In genomic region chr11:2426826-2427521, GRCh38 we compare ENCODE assay signal across 18 cellular contexts. TPM values are rescaled to one million over a fixed set of nuclear protein-coding genes. Genes with fewer than 3 reads are reported as not detected.
DNase-seq lines count a peak whose midpoint lies in the region; ATAC-seq and TF ChIP-seq lines count a peak whose summit lies in the region.
"Had no signal": no experiment of that assay in that cellular context is flagged by ENCODE, and none has a peak within 500 bp of the region (broad histone marks: within the 10 kb centered on the region; RNA-seq: fewer than 3 reads in every experiment).

No MANE protein-coding gene starts in this region.

- DNase-seq in NCI-H2029 (lab: John Stamatoyannopoulos, UW) (peak; percentile 35), NCI-H2029 treated with DMSO at 0.1 percent for 48 hours (lab: John Stamatoyannopoulos, UW) (no peak), RPMI8226 (peak; percentile 54), lung (ENCODE audit: low spot score) (peak; percentile 52), upper lobe of right lung (peak; percentile 78), HCEC 1CT (no peak), MCF 10A (ENCODE audit: unreplicated experiment) (no peak)
- DNase-seq: KG1, MM.1S, NCI-H1105, NCI-H187, NCI-H2171, NCI-H510A treated with DMSO at 0.1 percent for 48 hours, PC-9, SHP77 had no signal

- no peaks in the 10 kb centered on the region for H3K27me3 Mint-ChIP-seq in MCF 10A (ENCODE audit: insufficient read depth, unreplicated experiment)

- CTCF ChIA-PET in MCF 10A (lab: Yijun Ruan, JAX): interaction anchor here (0.6 to 5.8 kb wide), 9 partner anchors 7 to 585 kb away, joined by 3 to 76 read pairs (median 4); no protein-coding TSS in a partner anchor

- TF ChIP-seq CTCF in lung (IDR thresholded peaks at IDR 0.05; ENCODE audit: control extremely low read depth, extremely low read depth) (no peak), upper lobe of right lung (IDR thresholded peaks at IDR 0.05) (no peak), MCF 10A (IDR thresholded peaks at IDR 0.05; ENCODE audit: unreplicated experiment) (no peak)

- no TSS peak for BruUV-seq in MCF 10A (replicated peaks; lab: Mats Ljungman, UMichigan)

- H3K36me3 ChIP-seq in lung (ENCODE audit: control insufficient read depth in 2 of 2, insufficient read depth in 2 of 2, low read length in 2 of 2) (no peaks in the 10 kb centered on the region), upper lobe of right lung (no peaks in the 10 kb centered on the region)
- H3K36me3 ChIP-seq: BLaER1 had no signal

- no peaks in the 10 kb centered on the region for H3K9me3 ChIP-seq in lung (ENCODE audit: control insufficient read depth in 2 of 2, insufficient read depth in 1 of 2, low read length in 1 of 2)
- no peaks in the 10 kb centered on the region for H3K9me3 ChIP-seq in upper lobe of right lung
- H3K9me3 ChIP-seq: BLaER1 had no signal

- H3K4me3 ChIP-seq in lung: no peak overlapping the region
- H3K4me3 ChIP-seq in upper lobe of right lung: no peak overlapping the region
- H3K4me3 ChIP-seq: BLaER1, PC-9 had no signal

- no peaks in the 10 kb centered on the region for H3K4me1 Mint-ChIP-seq in MCF 10A (ENCODE audit: insufficient read depth, unreplicated experiment)

- intact Hi-C loops in upper lobe of right lung (cut with DNase I): no loop called here
- intact Hi-C loops in MCF 10A (cut with micrococcal nuclease): no loop called here

- WGBS in lung, 2 donors: 81 to 88% methylated on average over 14 of the region's 14 CpGs

- POLR2A ChIA-PET in MCF 10A (lab: Yijun Ruan, JAX): no interaction called here

- H3K27ac Mint-ChIP-seq in MCF 10A (ENCODE audit: low read depth, unreplicated experiment): no peak overlapping the region

- no peak overlapping the region for H3K27ac ChIP-seq in lung (ENCODE audit: low read depth in 1 of 2, low read length in 1 of 2)
- H3K27ac ChIP-seq in upper lobe of right lung: no peak overlapping the region
- H3K27ac ChIP-seq: 22Rv1, BLaER1, PC-9 had no signal

- no peak overlapping the region for H3K4me3 Mint-ChIP-seq in MCF 10A (ENCODE audit: unreplicated experiment)

- H3K4me1 ChIP-seq in lung (ENCODE audit: control insufficient read depth in 2 of 2, insufficient read depth in 2 of 2, low read length in 2 of 2): no peaks in the 10 kb centered on the region
- no peaks in the 10 kb centered on the region for H3K4me1 ChIP-seq in upper lobe of right lung

- ATAC-seq in lung (ENCODE audit: insufficient read depth, low FRiP score): no peak
- peak; percentile 65 for ATAC-seq in upper lobe of right lung
- no peak for ATAC-seq in GM21360 (IDR thresholded peaks at IDR 0.05; ENCODE audit: unreplicated experiment)

- no peaks in the 10 kb centered on the region for H3K9me3 Mint-ChIP-seq in MCF 10A (ENCODE audit: unreplicated experiment)

- no peaks in the 10 kb centered on the region for H3K36me3 Mint-ChIP-seq in MCF 10A (ENCODE audit: insufficient read depth, unreplicated experiment)

- H3K27me3 ChIP-seq in lung (ENCODE audit: control insufficient read depth, insufficient read depth): no peaks in the 10 kb centered on the region
- no peaks in the 10 kb centered on the region for H3K27me3 ChIP-seq in upper lobe of right lung

RNA-seq across cellular contexts. Expression of gene TRPM5, which starts 17.3 kb away (rescaled TPM):
- total RNA-seq in lung (under 1 TPM; 0.18 to 0.20 TPM), upper lobe of right lung (not detected), MCF 10A (2022) (not detected in 2 replicates)
- under 1 TPM; 0.02 to 0.04 TPM for polyA plus RNA-seq in lung
- total RNA-seq: PC-9 had no signal

RNA-seq across cellular contexts. Expression of gene KCNQ1, which starts 17.8 kb away (rescaled TPM):
- 10 to 100 TPM; 15.4 to 41.7 TPM for total RNA-seq in lung
- 10 to 100 TPM; 23.5 to 29.0 TPM for polyA plus RNA-seq in lung
- 52.9 TPM for total RNA-seq in upper lobe of right lung
- not detected in 2 replicates for total RNA-seq in MCF 10A (2022)
- total RNA-seq: PC-9 had no signal

RNA-seq across cellular contexts. Expression of gene TSSC4, which starts 26.4 kb away (rescaled TPM):
- 10 to 100 TPM; 25.1 to 56.5 TPM for total RNA-seq in lung
- polyA plus RNA-seq in lung: 10 to 100 TPM; 48.8 to 50.7 TPM
- total RNA-seq in upper lobe of right lung: 40.6 TPM
- 69.9 and 70.3 TPM in 2 replicates for total RNA-seq in MCF 10A (2022)

RNA-seq across cellular contexts. Expression of gene CD81, which starts 49.9 kb away (rescaled TPM):
- total RNA-seq in lung (100 to 1,000 TPM; 605 to 708 TPM), upper lobe of right lung (801 TPM), MCF 10A (2022) (183 and 187 TPM in 2 replicates)
- polyA plus RNA-seq in lung: 100 to 1,000 TPM; 412 to 679 TPM

Comparison
In these comparisons a context has a peak if more than half of its experiments do, and no peak if none do; other contexts are left out.
1. DNase-seq: peak in NCI-H2029 (single experiment), RPMI8226 (single experiment), lung (single experiment) and upper lobe of right lung (single experiment); none in NCI-H2029 treated with DMSO at 0.1 percent for 48 hours (single experiment), HCEC 1CT (single experiment) and MCF 10A (single experiment).
2. RNA of gene KCNQ1, which starts 17.8 kb away (total RNA-seq): 52.9 TPM in upper lobe of right lung (single experiment) and 15.4 to 41.7 TPM in lung; not detected in MCF 10A; every median in the first group is over 10 times any median in the second.